Comparison of ENCODE assay signal across 14 cellular contexts in genomic region chr7:99457050-99457645, GRCh38.
"Had no signal": no experiment of that assay in that cellular context is flagged by ENCODE, and none has a peak within 500 bp of the region (broad histone marks: within the 10 kb centered on the region; RNA-seq: fewer than 3 reads in every experiment).

No MANE protein-coding gene starts in this region.

- H3K9me3 ChIP-seq: esophagus muscularis mucosa, psoas muscle, testis, upper lobe of right lung had no signal

- H3K9me3 Mint-ChIP-seq: activated CD4-positive, alpha-beta memory T cell treated with anti-CD3 and anti-CD28 coated beads, Interleukin-2, amount 10 ng/mL, durations not matched to agents 7 days and 5 days; activated naive CD4-positive, alpha-beta T cell treated with anti-CD3 and anti-CD28 coated beads, Interleukin-2, amount 10 ng/mL, durations not matched to agents 7 days and 5 days; activated T-helper 2 cell treated with anti-CD3 and anti-CD28 coated beads, Interferon-gamma antibody, Interleukin-2, Interleukin-4, amounts not matched to agents 10 μg/mL and 5 μg/mL and 100 μg/mL, durations not matched to agents 14 hours and 24 hours and 36 hours; natural killer cell had no signal

- H3K27ac ChIP-seq: esophagus muscularis mucosa, psoas muscle, SK-N-MC, testis, upper lobe of right lung had no signal

- DNase-seq: activated CD4-positive, alpha-beta memory T cell treated with anti-CD3 and anti-CD28 coated beads, Interleukin-2, amount 10 ng/mL, durations not matched to agents 7 days and 5 days; activated naive CD4-positive, alpha-beta T cell treated with anti-CD3 and anti-CD28 coated beads, Interleukin-2, amount 10 ng/mL, durations not matched to agents 7 days and 5 days; dermis blood vessel endothelial cell; left colon; natural killer cell; stimulated activated CD4-positive, alpha-beta T cell treated with anti-CD3 and anti-CD28 coated beads, Interleukin-2, amount 100 ng/mL, for 24 hours; stimulated activated naive CD4-positive, alpha-beta T cell treated with Interleukin-2 at 50 U/mL for 16 hours; testis; upper lobe of right lung had no signal

- H3K27ac Mint-ChIP-seq: activated CD4-positive, alpha-beta memory T cell treated with anti-CD3 and anti-CD28 coated beads, Interleukin-2, amount 10 ng/mL, durations not matched to agents 7 days and 5 days; activated naive CD4-positive, alpha-beta T cell treated with anti-CD3 and anti-CD28 coated beads, Interleukin-2, amount 10 ng/mL, durations not matched to agents 7 days and 5 days; activated T-helper 2 cell treated with anti-CD3 and anti-CD28 coated beads, Interferon-gamma antibody, Interleukin-2, Interleukin-4, amounts not matched to agents 10 μg/mL and 5 μg/mL and 100 μg/mL, durations not matched to agents 14 hours and 24 hours and 36 hours had no signal

- ATAC-seq: natural killer cell, upper lobe of right lung had no signal

- H3K27me3 Mint-ChIP-seq: activated CD4-positive, alpha-beta memory T cell treated with anti-CD3 and anti-CD28 coated beads, Interleukin-2, amount 10 ng/mL, durations not matched to agents 7 days and 5 days; activated naive CD4-positive, alpha-beta T cell treated with anti-CD3 and anti-CD28 coated beads, Interleukin-2, amount 10 ng/mL, durations not matched to agents 7 days and 5 days had no signal

- H3K4me1 ChIP-seq: upper lobe of right lung had no signal

- H3K27me3 ChIP-seq: esophagus muscularis mucosa, testis, upper lobe of right lung had no signal

- H3K4me3 ChIP-seq: esophagus muscularis mucosa, lung, psoas muscle, SK-N-MC, testis, upper lobe of right lung had no signal

- H3K36me3 Mint-ChIP-seq: natural killer cell had no signal

- H3K4me3 Mint-ChIP-seq: activated CD4-positive, alpha-beta memory T cell treated with anti-CD3 and anti-CD28 coated beads, Interleukin-2, amount 10 ng/mL, durations not matched to agents 7 days and 5 days; activated naive CD4-positive, alpha-beta T cell treated with anti-CD3 and anti-CD28 coated beads, Interleukin-2, amount 10 ng/mL, durations not matched to agents 7 days and 5 days; natural killer cell had no signal
